20 cellular contexts compared by ENCODE assay signal in the genomic region with DNA sequence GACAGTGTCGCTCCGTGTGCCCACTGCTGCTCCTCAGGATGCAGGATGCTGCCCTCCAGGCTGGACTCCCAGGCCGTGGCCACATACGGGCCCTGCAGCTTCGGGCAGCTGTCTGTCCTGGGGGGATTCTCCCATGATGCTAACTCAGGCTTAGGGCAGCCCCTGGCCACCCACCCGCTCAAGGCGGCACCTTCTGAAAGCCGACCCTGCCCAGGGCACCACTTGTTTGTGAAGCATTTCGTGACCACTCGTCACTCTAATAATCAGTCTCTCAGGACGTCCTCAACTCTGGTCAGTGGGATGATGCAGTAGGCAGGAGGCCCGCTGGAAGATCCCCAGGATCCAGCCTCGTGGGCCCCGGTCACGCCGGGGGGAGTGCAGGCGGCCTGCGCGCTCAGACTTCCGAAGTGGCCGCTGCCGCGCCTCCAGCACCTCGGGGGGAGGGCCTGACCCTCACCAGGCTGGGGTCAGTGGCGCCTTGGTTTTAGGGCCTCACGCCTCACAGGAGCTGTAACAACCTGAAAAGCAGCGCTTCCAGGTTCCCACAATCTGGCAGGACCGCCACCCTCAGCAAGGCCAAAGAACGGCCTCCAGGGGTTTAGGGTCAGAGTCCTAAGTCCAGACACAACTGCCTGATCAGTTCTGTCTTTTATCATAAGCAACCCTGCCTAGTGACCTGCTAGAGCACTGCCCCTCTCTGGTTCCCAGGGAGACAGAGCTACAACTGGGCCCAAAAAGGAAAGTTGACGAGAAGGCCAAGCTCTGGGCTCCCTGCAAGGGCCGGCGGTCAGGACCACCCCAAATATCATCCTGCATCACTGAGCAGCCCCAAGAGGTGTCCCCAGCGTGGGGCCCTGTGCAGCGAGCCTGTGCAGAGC. TPM values are rescaled to one million over a fixed set of nuclear protein-coding genes. Genes with fewer than 3 reads are reported as not detected.
DNase-seq lines count a peak whose midpoint lies in the region; ATAC-seq and TF ChIP-seq lines count a peak whose summit lies in the region.
"Had no signal": no experiment of that assay in that cellular context is flagged by ENCODE, and none has a peak within 500 bp of the region (broad histone marks: within the 10 kb centered on the region; RNA-seq: fewer than 3 reads in every experiment).

No MANE protein-coding gene starts in this region.

- ATAC-seq in mucosa of descending colon, result peak; percentile 20
- ATAC-seq in stimulated activated effector memory CD8-positive, alpha-beta T cell treated with anti-CD3 and anti-CD28 coated beads, Interleukin-12 subunit alpha, Interleukin-12 subunit beta, amount 100 ng/mL, for 72 hours, result no peak
- ATAC-seq in GM21381 (IDR thresholded peaks at IDR 0.05; ENCODE audit: unreplicated experiment), result no peak

- TF ChIP-seq CTCF in endodermal cell (conservative IDR thresholded peaks at IDR 0.05) (no peak), mucosa of descending colon (IDR thresholded peaks at IDR 0.05) (no peak), OCI-LY7 (conservative IDR thresholded peaks at IDR 0.05; ENCODE audit: low read length) (no peak), tibial artery (IDR thresholded peaks at IDR 0.05) (no peak)

- H3K36me3 ChIP-seq in endodermal cell (ENCODE audit: control insufficient read depth, insufficient read depth, low read length), result peaks cover 5% of the 10 kb centered on the region
- no peaks in the 10 kb centered on the region for H3K36me3 ChIP-seq in mucosa of descending colon (ENCODE audit: low read depth)
- H3K36me3 ChIP-seq in OCI-LY7 (ENCODE audit: insufficient read depth, low read length), result peaks cover 20% of the 10 kb centered on the region
- peaks cover 0 to 12% (median 0%) of the 10 kb centered on the region in 3 donors for H3K36me3 ChIP-seq in tibial artery

- POLR2A ChIA-PET in OCI-LY7 (lab: Charles Lee), result no interaction called here

- no TSS peak for BruUV-seq in OCI-LY7 (replicated peaks; lab: Mats Ljungman, UMichigan)

- H3K9ac ChIP-seq in endodermal cell (ENCODE audit: extremely low read depth, low read length, poor library complexity, severe bottlenecking), result no peak overlapping the region
- H3K9ac ChIP-seq: GM23248 had no signal

- H3K4me1 ChIP-seq in endodermal cell (ENCODE audit: control insufficient read depth, insufficient read depth, low read length) (no peaks in the 10 kb centered on the region), mucosa of descending colon (ENCODE audit: low read depth) (no peaks in the 10 kb centered on the region), OCI-LY7 (ENCODE audit: insufficient read depth, low read length, poor library complexity, severe bottlenecking) (no peaks in the 10 kb centered on the region), tibial artery (no peaks in the 10 kb centered on the region)

- H3K4me2 ChIP-seq in OCI-LY7 (ENCODE audit: low read length), result no peak overlapping the region

- no peaks in the 10 kb centered on the region for H3K4me1 Mint-ChIP-seq in endodermal cell
- peaks cover 16% of the 10 kb centered on the region for H3K4me1 Mint-ChIP-seq in stimulated activated effector memory CD8-positive, alpha-beta T cell treated with anti-CD3 and anti-CD28 coated beads, Interleukin-12 subunit alpha, Interleukin-12 subunit beta, amount 100 ng/mL, for 72 hours
- H3K4me1 Mint-ChIP-seq: CD14-positive monocyte had no signal

- CTCF ChIA-PET in OCI-LY7 (lab: Charles Lee; ENCODE audit: unreplicated experiment), result no interaction called here

- no peaks in the 10 kb centered on the region for H3K27me3 Mint-ChIP-seq in endodermal cell (ENCODE audit: insufficient read depth)

- no peaks in the 10 kb centered on the region for H3K9me2 ChIP-seq in OCI-LY7 (ENCODE audit: insufficient read depth, low read length)

- no peak overlapping the region for H2AFZ ChIP-seq in OCI-LY7 (ENCODE audit: low read length)
- H2AFZ ChIP-seq: GM23248 had no signal

- no peak overlapping the region for H3K27ac ChIP-seq in endodermal cell (ENCODE audit: low read depth, low read length)
- H3K27ac ChIP-seq in OCI-LY7 (ENCODE audit: low read depth, low read length, poor library complexity, severe bottlenecking), result no peak overlapping the region
- no peak overlapping the region for H3K27ac ChIP-seq in tibial artery
- H3K27ac ChIP-seq: GM23248 had no signal

- H4K20me1 ChIP-seq in OCI-LY7 (ENCODE audit: insufficient read depth, low read length), result no peaks in the 10 kb centered on the region

- DNase-seq in activated effector memory CD4-positive, alpha-beta T cell treated with anti-CD3 and anti-CD28 coated beads, Interleukin-2, amount 50 U/mL, for 16 hours, result peak; percentile 42
- DNase-seq in activated effector memory CD4-positive, alpha-beta T cell treated with Interleukin-2 at 50 U/mL for 16 hours, result no peak
- DNase-seq in endodermal cell, result no peak
- DNase-seq in mucosa of descending colon, result no peak
- no peak for DNase-seq in stimulated activated effector memory CD8-positive, alpha-beta T cell treated with anti-CD3 and anti-CD28 coated beads, Interleukin-12 subunit alpha, Interleukin-12 subunit beta, amount 100 ng/mL, for 72 hours (ENCODE audit: low spot score in 2 of 2)
- no peak for DNase-seq in OCI-LY7 (ENCODE audit: low spot score)
- DNase-seq in tibial artery, result no peak
- DNase-seq: 8988T; DMS79; GM23248; KBM-7; NCI-H1105; NCI-H1694; NCI-H2081 treated with DMSO at 0.1 percent for 48 hours; NCI-H510A; NCI-H748 treated with DMSO at 0.1 percent for 48 hours; NK-92 treated with Interleukin-12 subunit alpha and Interleukin-12 subunit beta, amount 100 ng/mL, for 24 hours; Right ventricle myocardium superior had no signal

- H3K36me3 Mint-ChIP-seq in endodermal cell (ENCODE audit: low read depth), result peaks cover 14% of the 10 kb centered on the region
- peaks cover 6% of the 10 kb centered on the region for H3K36me3 Mint-ChIP-seq in stimulated activated effector memory CD8-positive, alpha-beta T cell treated with anti-CD3 and anti-CD28 coated beads, Interleukin-12 subunit alpha, Interleukin-12 subunit beta, amount 100 ng/mL, for 72 hours

- H3K4me3 Mint-ChIP-seq in endodermal cell, result no peak overlapping the region
- no peak overlapping the region for H3K4me3 Mint-ChIP-seq in stimulated activated effector memory CD8-positive, alpha-beta T cell treated with anti-CD3 and anti-CD28 coated beads, Interleukin-12 subunit alpha, Interleukin-12 subunit beta, amount 100 ng/mL, for 72 hours
- H3K4me3 Mint-ChIP-seq: CD14-positive monocyte had no signal

- intact Hi-C loops in mucosa of descending colon (cut with DNase I, micrococcal nuclease) (no loop called here), OCI-LY7 (cut with micrococcal nuclease; ENCODE audit: unreplicated experiment) (no loop called here), tibial artery (cut with DNase I; ENCODE audit: low total_unique reads) (no loop called here)

- H3K79me2 ChIP-seq in OCI-LY7 (ENCODE audit: insufficient read depth, low read depth, low read length), result no peaks in the 10 kb centered on the region

- peak overlapping the region; percentile 13 for H3K27ac Mint-ChIP-seq in endodermal cell
- peak overlapping the region; percentile 29 for H3K27ac Mint-ChIP-seq in stimulated activated effector memory CD8-positive, alpha-beta T cell treated with anti-CD3 and anti-CD28 coated beads, Interleukin-12 subunit alpha, Interleukin-12 subunit beta, amount 100 ng/mL, for 72 hours

- WGBS in endodermal cell (ENCODE audit: insufficient coverage in 1 of 2, insufficient read length in 1 of 2), 2 experiments, result 95 to 96% methylated on average over 25 to 34 of the region's 34 CpGs

- H3K27me3 ChIP-seq in endodermal cell (ENCODE audit: control insufficient read depth, insufficient read depth, low read length, poor library complexity, severe bottlenecking) (no peaks in the 10 kb centered on the region), tibial artery (no peaks in the 10 kb centered on the region)

- H3K9me3 Mint-ChIP-seq in endodermal cell, result no peaks in the 10 kb centered on the region
- H3K9me3 Mint-ChIP-seq in stimulated activated effector memory CD8-positive, alpha-beta T cell treated with anti-CD3 and anti-CD28 coated beads, Interleukin-12 subunit alpha, Interleukin-12 subunit beta, amount 100 ng/mL, for 72 hours, result no peaks in the 10 kb centered on the region

- H3K9me3 ChIP-seq in endodermal cell (ENCODE audit: control insufficient read depth, low read length) (no peaks in the 10 kb centered on the region), mucosa of descending colon (no peaks in the 10 kb centered on the region), OCI-LY7 (ENCODE audit: low read length) (no peaks in the 10 kb centered on the region), tibial artery (no peaks in the 10 kb centered on the region)

- H3K4me3 ChIP-seq in endodermal cell (ENCODE audit: low read length), result no peak overlapping the region
- H3K4me3 ChIP-seq in mucosa of descending colon, result no peak overlapping the region
- no peak overlapping the region for H3K4me3 ChIP-seq in OCI-LY7 (ENCODE audit: low read depth, low read length, poor library complexity, severe bottlenecking)
- H3K4me3 ChIP-seq in tibial artery, result no peak overlapping the region
- H3K4me3 ChIP-seq: GM23248 had no signal

RNA-seq across cellular contexts. Expression of gene EIPR1, which starts 53.0 kb away (rescaled TPM):
- total RNA-seq in endodermal cell (10 to 100 TPM; 30.1 to 36.8 TPM), mucosa of descending colon (10 to 100 TPM; 15.9 to 27.1 (median 25.0) TPM), OCI-LY7 (2022) (51.5 and 61.7 TPM in 2 replicates)
- 32.7 TPM for polyA plus RNA-seq in endodermal cell (2013, experiment 1 of 2)
- polyA plus RNA-seq in endodermal cell (2013, experiment 2 of 2), result 29.4 TPM
- 60.5 and 63.2 TPM in 2 replicates for total RNA-seq in OCI-LY7 (2014; rRNA removed; shearing (Covaris generic))

RNA-seq across cellular contexts. Expression of gene TRAPPC12, which starts 54.9 kb away (rescaled TPM):
- 100 to 1,000 TPM in 1 of 2 donors, 10 to 100 TPM in 1; 98.2 to 103 TPM for total RNA-seq in endodermal cell
- 61.9 TPM for polyA plus RNA-seq in endodermal cell (2013, experiment 1 of 2)
- 59.2 TPM for polyA plus RNA-seq in endodermal cell (2013, experiment 2 of 2)
- total RNA-seq in mucosa of descending colon, result 100 to 1,000 TPM in 1 of 3 donors, 10 to 100 TPM in 2; 76.9 to 102 (median 97.8) TPM
- total RNA-seq in OCI-LY7 (2014; rRNA removed; shearing (Covaris generic)), result 67.0 and 91.6 TPM in 2 replicates
- 85.2 and 93.0 TPM in 2 replicates for total RNA-seq in OCI-LY7 (2022)
